Comparison of ENCODE assay signal across 25 cellular contexts in the genomic region with DNA sequence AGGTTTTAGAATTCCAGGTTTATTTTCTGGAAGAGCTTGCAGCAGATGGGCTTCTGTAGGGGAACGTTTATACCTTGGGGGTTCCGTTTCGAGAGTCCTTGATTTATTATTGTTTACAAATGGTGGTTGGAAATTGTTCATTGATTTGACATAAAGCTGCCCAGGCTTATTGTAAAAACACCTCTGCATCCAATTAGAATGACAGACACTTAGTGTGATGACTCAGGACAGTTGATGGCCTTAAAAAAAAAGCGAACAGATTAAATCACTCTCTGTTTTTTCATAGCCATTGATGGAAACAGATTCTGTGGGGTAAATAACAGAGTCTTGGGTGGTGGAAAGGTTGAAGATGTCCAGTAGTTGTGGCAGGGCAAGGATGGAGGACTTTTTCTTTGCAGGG. TPM values are rescaled to one million over a fixed set of nuclear protein-coding genes. Genes with fewer than 3 reads are reported as not detected.
DNase-seq lines count a peak whose midpoint lies in the region; ATAC-seq, FAIRE-seq and TF ChIP-seq lines count a peak whose summit lies in the region.
"Had no signal": no experiment of that assay in that cellular context is flagged by ENCODE, and none has a peak within 500 bp of the region (broad histone marks: within the 10 kb centered on the region; RNA-seq: fewer than 3 reads in every experiment).

No MANE protein-coding gene starts in this region.

- in situ Hi-C loops in K562 (cut with MboI), result no loop called here

- no peak for FAIRE-seq in K562 (lab: Jason Lieb, UNC)
- FAIRE-seq: small intestine had no signal

- POLR2A ChIA-PET in K562 (lab: Yijun Ruan, JAX) (interaction anchor here (0.6 to 1.1 kb wide), 4 partner anchors 9 to 64 kb away, joined by 3 to 6 read pairs (median 4); no protein-coding TSS in a partner anchor), GM10248 (lab: Yijun Ruan, JAX) (no interaction called here)

- no peak overlapping the region for H3K4me3 ChIP-seq in KMS-11 (IDR thresholded peaks at IDR 0.05; ENCODE audit: insufficient read depth, low read depth, low read length)
- H3K4me3 ChIP-seq in K562, result no peak overlapping the region
- H3K4me3 ChIP-seq: adrenal gland, cardiac muscle cell, prostate gland, uterus had no signal

- H3K4me1 Mint-ChIP-seq in activated T-cell treated with anti-CD3 and anti-CD28 coated beads, Interleukin-2, amount 50 U/mL, for 72 hours (ENCODE audit: low read depth), result peaks cover 72% of the 10 kb centered on the region
- H3K4me1 Mint-ChIP-seq in stimulated activated effector memory CD8-positive, alpha-beta T cell treated with anti-CD3 and anti-CD28 coated beads, Interleukin-12 subunit alpha, Interleukin-12 subunit beta, amount 100 ng/mL, for 72 hours, result peaks cover 60% of the 10 kb centered on the region

- WGBS in K562 (ENCODE audit: insufficient coverage, low coverage, missing lambda C conversion rate), result 71% methylated on average over 4 of the region's 4 CpGs

- peak overlapping the region; percentile 79 for H3K27ac ChIP-seq in KMS-11
- no peak overlapping the region for H3K27ac ChIP-seq in K562 (ENCODE audit: extremely low read depth, low read depth, low read length)
- H3K27ac ChIP-seq: prostate gland, uterus, WERI-Rb-1 had no signal

- no peak for ATAC-seq in activated T-cell treated with anti-CD3 and anti-CD28 coated beads, Interleukin-2, amount 50 U/mL, for 72 hours (replicated peaks in 1 of 2)
- no peak for ATAC-seq in K562
- no peak for ATAC-seq in stimulated activated effector memory CD8-positive, alpha-beta T cell treated with anti-CD3 and anti-CD28 coated beads, Interleukin-12 subunit alpha, Interleukin-12 subunit beta, amount 100 ng/mL, for 72 hours
- ATAC-seq: activated CD8-positive, alpha-beta T cell treated with anti-CD3 and anti-CD28 coated beads for 36 hours; activated T-cell treated with anti-CD3 and anti-CD28 coated beads, Interleukin-2, amount 50 U/mL, for 4 hours had no signal

- H3K9me1 ChIP-seq in K562 (ENCODE audit: control insufficient read depth, insufficient read depth, low read length), result peaks cover 2% of the 10 kb centered on the region

- no TSS peak for BruUV-seq in K562 (replicated peaks; lab: Mats Ljungman, UMichigan)

- no peaks in the 10 kb centered on the region for H3K27me3 Mint-ChIP-seq in activated T-cell treated with anti-CD3 and anti-CD28 coated beads, Interleukin-2, amount 50 U/mL, for 72 hours (ENCODE audit: low read depth)
- H3K27me3 Mint-ChIP-seq: activated CD8-positive, alpha-beta T cell treated with anti-CD3 and anti-CD28 coated beads for 36 hours; CD8-positive, alpha-beta memory T cell had no signal

- H3K4me3 Mint-ChIP-seq in activated T-cell treated with anti-CD3 and anti-CD28 coated beads, Interleukin-2, amount 50 U/mL, for 72 hours, result peak overlapping the region; percentile 2 to 38
- peak overlapping the region; percentile 16 for H3K4me3 Mint-ChIP-seq in stimulated activated effector memory CD8-positive, alpha-beta T cell treated with anti-CD3 and anti-CD28 coated beads, Interleukin-12 subunit alpha, Interleukin-12 subunit beta, amount 100 ng/mL, for 72 hours
- H3K4me3 Mint-ChIP-seq: activated CD8-positive, alpha-beta T cell treated with anti-CD3 and anti-CD28 coated beads for 36 hours; activated T-cell treated with anti-CD3 and anti-CD28 coated beads, Interleukin-2, amount 50 U/mL, for 4 hours; nephron progenitor cell; T-helper 1 cell treated with Interleukin-12 subunit alpha and Interleukin-12 subunit beta and Interleukin-4 antibody, amounts not matched to agents 30 μg/mL and 1 μg/mL, for 36 hours had no signal

- no peaks in the 10 kb centered on the region for H3K9me3 ChIP-seq in K562 (replicated peaks; ENCODE audit: control insufficient read depth, insufficient read depth, low read depth, low read length)
- H3K9me3 ChIP-seq: adrenal gland, prostate gland, uterus had no signal

- TF ChIP-seq POLR2A in K562 (conservative IDR thresholded peaks at IDR 0.05), result no peak

- H3K27me3 ChIP-seq in KMS-11 (ENCODE audit: insufficient read depth, low read depth) (no peaks in the 10 kb centered on the region), K562 (ENCODE audit: control insufficient read depth in 2 of 2, insufficient read depth in 2 of 2, low read length in 2 of 2) (no peaks in the 10 kb centered on the region)
- H3K27me3 ChIP-seq: adrenal gland, cardiac muscle cell, uterus had no signal

- peak overlapping the region; percentile 97 for H3K4me2 ChIP-seq in KMS-11
- H3K4me2 ChIP-seq in K562 (ENCODE audit: insufficient read depth, low read length), result no peak overlapping the region

- H4K20me1 ChIP-seq in KMS-11 (ENCODE audit: insufficient read depth) (no peaks in the 10 kb centered on the region), K562 (replicated peaks; ENCODE audit: control insufficient read depth, insufficient read depth, low read length) (peaks cover 54% of the 10 kb centered on the region)

- TF ChIP-seq EP300 in K562 (IDR thresholded peaks at IDR 0.05; ENCODE audit: low read length), result no peak

- H3K9ac ChIP-seq in KMS-11 (no peak overlapping the region), K562 (ENCODE audit: insufficient read depth in 1 of 2, low read depth in 2 of 2, low read length in 2 of 2) (no peak overlapping the region)

- no peak for TF ChIP-seq RAD21 in K562 (CRISPR knock-in tag; conservative IDR thresholded peaks at IDR 0.05 in 1 of 2, IDR thresholded peaks at IDR 0.05 in 1 of 2)

- peaks cover 2 to 8% of the 10 kb centered on the region in 2 donors for H3K36me3 Mint-ChIP-seq in activated T-cell treated with anti-CD3 and anti-CD28 coated beads, Interleukin-2, amount 50 U/mL, for 72 hours (ENCODE audit: insufficient read depth in 2 of 2)
- H3K36me3 Mint-ChIP-seq in stimulated activated effector memory CD8-positive, alpha-beta T cell treated with anti-CD3 and anti-CD28 coated beads, Interleukin-12 subunit alpha, Interleukin-12 subunit beta, amount 100 ng/mL, for 72 hours, result peaks cover 11% of the 10 kb centered on the region

- intact Hi-C loops in K562 (cut with micrococcal nuclease), result no loop called here

- TF ChIP-seq CTCF in KMS-11 (conservative IDR thresholded peaks at IDR 0.05; ENCODE audit: low read depth, low read length) (no peak), K562 (IDR thresholded peaks at IDR 0.05 in 2 of 3, conservative IDR thresholded peaks at IDR 0.05 in 1 of 3; ENCODE audit: insufficient read depth in 2 of 3, low read depth in 1 of 3, low read length in 3 of 3) (no peak), GM10248 (IDR thresholded peaks at IDR 0.05; ENCODE audit: control extremely low read depth, extremely low read depth, low read depth, missing control alignments) (no peak)

- H2AFZ ChIP-seq in KMS-11 (ENCODE audit: low read depth) (no peak overlapping the region), K562 (ENCODE audit: low read depth, low read length) (no peak overlapping the region)

- H3K79me2 ChIP-seq in KMS-11 (ENCODE audit: insufficient read depth, low read depth), result peaks cover 100% of the 10 kb centered on the region
- H3K79me2 ChIP-seq in K562 (ENCODE audit: control insufficient read depth, insufficient read depth, low read length), result peaks cover 93% of the 10 kb centered on the region

- no peaks in the 10 kb centered on the region for H3K9me3 Mint-ChIP-seq in activated T-cell treated with anti-CD3 and anti-CD28 coated beads, Interleukin-2, amount 50 U/mL, for 72 hours
- H3K9me3 Mint-ChIP-seq in stimulated activated effector memory CD8-positive, alpha-beta T cell treated with anti-CD3 and anti-CD28 coated beads, Interleukin-12 subunit alpha, Interleukin-12 subunit beta, amount 100 ng/mL, for 72 hours, result no peaks in the 10 kb centered on the region
- H3K9me3 Mint-ChIP-seq: activated CD8-positive, alpha-beta T cell treated with anti-CD3 and anti-CD28 coated beads for 36 hours; activated T-cell treated with anti-CD3 and anti-CD28 coated beads, Interleukin-2, amount 50 U/mL, for 4 hours; CD8-positive, alpha-beta memory T cell; nephron progenitor cell; T-helper 1 cell treated with Interleukin-12 subunit alpha and Interleukin-12 subunit beta and Interleukin-4 antibody, amounts not matched to agents 30 μg/mL and 1 μg/mL, for 36 hours had no signal

- H3K27ac Mint-ChIP-seq in activated T-cell treated with anti-CD3 and anti-CD28 coated beads, Interleukin-2, amount 50 U/mL, for 72 hours, result no peak overlapping the region
- H3K27ac Mint-ChIP-seq in stimulated activated effector memory CD8-positive, alpha-beta T cell treated with anti-CD3 and anti-CD28 coated beads, Interleukin-12 subunit alpha, Interleukin-12 subunit beta, amount 100 ng/mL, for 72 hours, result no peak overlapping the region
- H3K27ac Mint-ChIP-seq: activated CD8-positive, alpha-beta T cell treated with anti-CD3 and anti-CD28 coated beads for 36 hours; T-helper 1 cell treated with Interleukin-12 subunit alpha and Interleukin-12 subunit beta and Interleukin-4 antibody, amounts not matched to agents 30 μg/mL and 1 μg/mL, for 36 hours had no signal

- H3K36me3 ChIP-seq in KMS-11 (ENCODE audit: insufficient read depth) (no peaks in the 10 kb centered on the region), K562 (ENCODE audit: control insufficient read depth, insufficient read depth, low read length) (peaks cover 8% of the 10 kb centered on the region; the same call in 2 of the 3 replicates)
- H3K36me3 ChIP-seq: adrenal gland, cardiac muscle cell, prostate gland, uterus, WERI-Rb-1 had no signal

- H3K4me1 ChIP-seq in KMS-11 (ENCODE audit: low read depth, poor library complexity, severe bottlenecking) (peaks cover 70% of the 10 kb centered on the region), K562 (replicated peaks in 1 of 2; ENCODE audit: control insufficient read depth in 2 of 2, insufficient read depth in 2 of 2, low read length in 2 of 2) (peaks cover 14 to 23% of the 10 kb centered on the region in 2 experiments; a peak in 3 of 5 replicates)

- DNase-seq in activated T-cell treated with anti-CD3 and anti-CD28 coated beads, Interleukin-2, amount 50 U/mL, for 72 hours, result no peak
- no peak for DNase-seq in activated T-cell treated with anti-CD3 and anti-CD28 coated beads, Interleukin-2, amount 50 U/mL, for 48 hours
- DNase-seq in K562 (ENCODE audit: extremely low read depth in 1 of 4, low spot score in 3 of 4) (no peak), NOMO-1 (lab: John Stamatoyannopoulos, UW; ENCODE audit: unreplicated experiment in 2 of 2) (no peak), GM10248 (ENCODE audit: extremely low spot score) (no peak)
- no peak for DNase-seq in stimulated activated effector memory CD8-positive, alpha-beta T cell treated with anti-CD3 and anti-CD28 coated beads, Interleukin-12 subunit alpha, Interleukin-12 subunit beta, amount 100 ng/mL, for 72 hours (ENCODE audit: low spot score in 2 of 2)
- no peak for DNase-seq in effector CD8-positive, alpha-beta T cell (lab: John Stamatoyannopoulos, UW)
- DNase-seq: activated CD8-positive, alpha-beta T cell treated with anti-CD3 and anti-CD28 coated beads for 36 hours; activated T-cell treated with anti-CD3 and anti-CD28 coated beads, Interleukin-2, amount 50 U/mL, for 4 hours; adrenal gland; CD8-positive, alpha-beta memory T cell; erythroblast; Karpas-422; NCI-H1048; NCI-H526; nephron progenitor cell; small intestine; stimulated activated CD4-positive, alpha-beta T cell treated with anti-CD3 and anti-CD28 coated beads, Interleukin-4, amount 100 ng/mL, for 1 hour; substantia nigra; uterus; WERI-Rb-1 had no signal

- CTCF ChIA-PET in K562 (lab: Yijun Ruan, JAX; ENCODE audit: low intra/inter-chr PET ratio), result no interaction called here
- CTCF ChIA-PET in GM10248 (lab: Yijun Ruan, JAX), result interaction anchor here (2.5 to 14.0 kb wide), 2 partner anchors 9 to 20 kb away, joined by 13 to 138 read pairs; no protein-coding TSS in a partner anchor

RNA-seq across cellular contexts. Expression of a gene that starts 35.4 kb away (rescaled TPM):
- total RNA-seq in activated T-cell treated with anti-CD3 and anti-CD28 coated beads, Interleukin-2, amount 50 U/mL, for 72 hours, result 10 to 100 TPM; 50.2 to 67.6 TPM
- 96.1 and 131 TPM in 2 replicates for total RNA-seq in K562 (2011; cell fraction: chromatin; rRNA removed; ENCODE audit: low replicate concordance)
- total RNA-seq in K562 (2011; cell fraction: nucleolus; rRNA removed), result 139 and 145 TPM in 2 replicates
- 159 and 198 TPM in 2 replicates for total RNA-seq in K562 (2011; cell fraction: nucleoplasm; rRNA removed)
- total RNA-seq in K562 (2014; rRNA removed), result 51.9 and 66.5 TPM in 2 replicates
- total RNA-seq in K562 (2014; rRNA removed; fragmentation: Illumina TruSeq; extraction: Trizol), result 33.3 and 34.6 TPM in 2 replicates
- 54.6 and 56.7 TPM in 2 replicates for total RNA-seq in K562 (2015; rRNA removed; fragmentation: Illumina TruSeq; extraction: Trizol)
- 98.2 and 106 TPM in 2 replicates for total RNA-seq in K562 (2021)
- polyA plus RNA-seq in K562 (2011; rRNA removed), result 37.2 and 41.8 TPM in 2 replicates
- 53.2 and 59.2 TPM in 2 replicates for polyA plus RNA-seq in K562 (2011; cell fraction: cytosol; rRNA removed)
- polyA plus RNA-seq in K562 (2011; cell fraction: nucleus; rRNA removed), result 54.3 and 75.7 TPM in 2 replicates
- polyA plus RNA-seq in K562 (2012), result 75.0 and 88.5 TPM in 2 replicates
- polyA plus RNA-seq in K562 (2014; fragmentation: Illumina TruSeq; extraction: Trizol), result 58.5 and 67.9 TPM in 2 replicates
- polyA plus RNA-seq in K562 (2014; fragmentation: Nextera tagmentation; extraction: Ambion mirVana), result 1 to 10 TPM; 1.6 to 1.8 TPM
- 66.9 and 67.9 TPM in 2 replicates for polyA plus RNA-seq in K562 (2014; rRNA removed)
- polyA minus RNA-seq in K562 (2011; rRNA and poly(A)+ RNA removed), result 34.0 and 50.2 TPM in 2 replicates
- 40.9 and 44.3 TPM in 2 replicates for polyA minus RNA-seq in K562 (2011; cell fraction: cytosol; rRNA and poly(A)+ RNA removed)
- polyA minus RNA-seq in K562 (2011; cell fraction: nucleus; rRNA and poly(A)+ RNA removed), result 25.2 and 30.3 TPM in 2 replicates
